Comparison of ENCODE assay signal across 8 cellular contexts in genomic region chr19:44305457-44305856, GRCh38. TPM values are rescaled to one million over a fixed set of nuclear protein-coding genes. Genes with fewer than 3 reads are reported as not detected.
DNase-seq lines count a peak whose midpoint lies in the region; ATAC-seq and TF ChIP-seq lines count a peak whose summit lies in the region.

No MANE protein-coding gene starts in this region.

- H3K4me3 ChIP-seq in SK-N-MC (peak overlapping the region; percentile 93), sigmoid colon (peak overlapping the region in 3 of 4 donors; percentile 77 to 84 (median 80))

- peak overlapping the region; percentile 80 for H3K4me2 ChIP-seq in H9 (ENCODE audit: insufficient read depth, insufficient read length, low read length)

- H3K36me3 ChIP-seq in SK-N-MC (ENCODE audit: insufficient read depth, low read length) (peaks cover 11% of the 10 kb centered on the region), sigmoid colon (peaks cover 0 to 19% (median 8%) of the 10 kb centered on the region in 4 donors)

- no peak overlapping the region for H2BK12ac ChIP-seq in H9 (ENCODE audit: insufficient read length, low read depth, low read length)

- peak overlapping the region; percentile 98 for H2AFZ ChIP-seq in H9 (ENCODE audit: low read length)

- no peaks in the 10 kb centered on the region for H3K79me1 ChIP-seq in H9 (ENCODE audit: insufficient read depth, low read depth, low read length, poor library complexity, severe bottlenecking)

- H3K4ac ChIP-seq in H9 (ENCODE audit: low read depth, low read length), result no peak overlapping the region

- no peaks in the 10 kb centered on the region for H3K79me2 ChIP-seq in H9 (ENCODE audit: insufficient read depth, low read length)

- TF ChIP-seq EP300 in sigmoid colon (IDR thresholded peaks at IDR 0.05), result no peak

- no peak for DNase-seq in H9
- DNase-seq in SK-N-MC (ENCODE audit: low read depth, low spot score), result no peak
- peak; percentile 1 for DNase-seq in globus pallidus (ENCODE audit: low spot score)
- no peak for DNase-seq in sigmoid colon
- DNase-seq in SK-N-DZ (ENCODE audit: low spot score), result no peak
- no peak for DNase-seq in LoVo (ENCODE audit: low spot score)

- H4K91ac ChIP-seq in H9 (ENCODE audit: insufficient read length, low read depth, low read length), result no peak overlapping the region

- H3K9ac ChIP-seq in H9 (ENCODE audit: extremely low read depth, insufficient read length, low read length), result no peak overlapping the region
- peak overlapping the region; percentile 2 for H3K9ac ChIP-seq in SK-N-MC (ENCODE audit: insufficient read length)

- no CpG with 5 or more reads among the region's 4 CpGs for WGBS in H9 (ENCODE audit: extremely low coverage, insufficient read length, low lambda C conversion rate)
- WGBS in sigmoid colon, 2 donors, result 85 to 95% methylated on average over 4 of the region's 4 CpGs

- H2BK20ac ChIP-seq in H9 (ENCODE audit: low read depth, low read length, poor library complexity, severe bottlenecking), result no peak overlapping the region

- H4K8ac ChIP-seq in H9 (replicated peaks; ENCODE audit: insufficient read length, low read depth, low read length), result no peak overlapping the region

- no peak overlapping the region for H3T11ph ChIP-seq in H9 (ENCODE audit: low read length)

- no peak overlapping the region for H3K23ac ChIP-seq in H9 (ENCODE audit: insufficient read length, low read depth, low read length)

- H3K27ac ChIP-seq in H9 (ENCODE audit: insufficient read length, low read depth, low read length) (no peak overlapping the region), SK-N-MC (no peak overlapping the region), sigmoid colon (peak overlapping the region in 3 of 4 donors; percentile 89)

- H2BK120ac ChIP-seq in H9 (ENCODE audit: low read depth, low read length, poor library complexity, severe bottlenecking), result no peak overlapping the region

- H3K23me2 ChIP-seq in H9 (ENCODE audit: insufficient read length, low read depth, low read length, poor library complexity, severe bottlenecking), result peaks cover 3% of the 10 kb centered on the region

- peak overlapping the region; percentile 82 to 89; a peak in 4 of 5 replicates for H3K4me3 Mint-ChIP-seq in H9

- H3K27ac Mint-ChIP-seq in H9, result no peak overlapping the region

- H3K4me1 ChIP-seq in H9 (ENCODE audit: insufficient read depth, low read length) (no peaks in the 10 kb centered on the region), sigmoid colon (peaks cover 0 to 12% (median 10%) of the 10 kb centered on the region in 4 donors)

- H2AK5ac ChIP-seq in H9 (ENCODE audit: insufficient read length, low read length), result no peak overlapping the region

- no peak overlapping the region for H2BK5ac ChIP-seq in H9 (ENCODE audit: insufficient read length, low read length)

- no peaks in the 10 kb centered on the region for H4K20me1 ChIP-seq in H9 (ENCODE audit: control insufficient read depth, insufficient read depth, insufficient read length)

- intact Hi-C loops in sigmoid colon (cut with DNase I), result loop anchor here (2.0 kb wide), 3 partner anchors 51 to 193 kb away; partner anchors contain the start of genes ZNF112, ZNF225 and ZNF227

- TF ChIP-seq POLR2A in sigmoid colon (IDR thresholded peaks at IDR 0.05), result no peak

- H3K14ac ChIP-seq in H9 (ENCODE audit: insufficient read depth, low read length), result no peak overlapping the region

- no peaks in the 10 kb centered on the region for H3K9me3 ChIP-seq in H9 (ENCODE audit: control insufficient read depth, low read depth, low read length)
- no peaks in the 10 kb centered on the region for H3K9me3 ChIP-seq in SK-N-MC (ENCODE audit: low read depth, low read length)
- H3K9me3 ChIP-seq in sigmoid colon, result peaks cover 0 to 7% (median 0%) of the 10 kb centered on the region in 4 donors

- H3K18ac ChIP-seq in H9 (ENCODE audit: insufficient read length, low read depth, low read length), result no peak overlapping the region

- peaks cover 28 to 31% of the 10 kb centered on the region in 2 experiments for H3K9me3 Mint-ChIP-seq in H9

- no peak overlapping the region for H4K5ac ChIP-seq in H9 (ENCODE audit: insufficient read length, low read depth, low read length)

- TF ChIP-seq CTCF in H9 (conservative IDR thresholded peaks at IDR 0.05) (no peak), sigmoid colon (IDR thresholded peaks at IDR 0.05) (no peak)

- peaks cover 5 to 7% (median 6%) of the 10 kb centered on the region in 3 experiments; a peak in 6 of 7 replicates for H3K36me3 Mint-ChIP-seq in H9 (ENCODE audit: insufficient read depth in 1 of 3, low read depth in 3 of 3)

- H3K4me1 Mint-ChIP-seq in H9, result peaks cover 0 to 11% of the 10 kb centered on the region in 2 experiments; a peak in 3 of 4 replicates

- H2BK15ac ChIP-seq in H9 (ENCODE audit: low read depth, low read length), result no peak overlapping the region

- peaks cover 7% of the 10 kb centered on the region for H3K27me3 Mint-ChIP-seq in H9 (ENCODE audit: low read depth)

- H3K56ac ChIP-seq in H9 (ENCODE audit: insufficient read length, low read depth, low read length), result no peak overlapping the region

- H3K27me3 ChIP-seq in H9 (ENCODE audit: insufficient read depth, low read length) (no peaks in the 10 kb centered on the region), sigmoid colon (no peaks in the 10 kb centered on the region)

- ATAC-seq in HG02884 (IDR thresholded peaks at IDR 0.05; ENCODE audit: unreplicated experiment) (no peak), HG03354 (IDR thresholded peaks at IDR 0.05; ENCODE audit: poor library complexity, severe bottlenecking, unreplicated experiment) (no peak)

RNA-seq across cellular contexts. Expression of gene ZNF235, which starts 0.6 kb away (rescaled TPM):
- 5.4 and 6.6 TPM in 2 replicates for total RNA-seq in H9 (2021)
- 10 to 100 TPM in 2 of 4 donors, 1 to 10 TPM in 2; 5.8 to 12.7 (median 9.0) TPM for total RNA-seq in sigmoid colon
- polyA plus RNA-seq in sigmoid colon, result 1 to 10 TPM; 1.2 to 2.9 (median 1.8) TPM
- polyA plus RNA-seq in SK-N-DZ (2014; cell fraction: cytosol; rRNA removed), result 4.7 and 4.8 TPM in 2 replicates
- 7.8 and 8.4 TPM in 2 replicates for polyA plus RNA-seq in SK-N-DZ (2014; cell fraction: nucleus; rRNA removed)

RNA-seq across cellular contexts. Expression of gene ZNF233, which starts 45.8 kb away (rescaled TPM):
- total RNA-seq in H9 (2021), result 1.9 and 2.5 TPM in 2 replicates
- 1 to 10 TPM; 2.8 to 7.5 (median 3.5) TPM for total RNA-seq in sigmoid colon
- 1 to 10 TPM in 1 of 3 donors, under 1 TPM in 2; 0.46 to 1.2 (median 0.60) TPM for polyA plus RNA-seq in sigmoid colon
- 0.23 and 0.85 TPM in 2 replicates for polyA plus RNA-seq in SK-N-DZ (2014; cell fraction: cytosol; rRNA removed)
- polyA plus RNA-seq in SK-N-DZ (2014; cell fraction: nucleus; rRNA removed), result 0.58 and 1.2 TPM in 2 replicates

RNA-seq across cellular contexts. Expression of gene ZNF112, which starts 51.0 kb away (rescaled TPM):
- total RNA-seq in H9 (2021), result 3.3 and 4.2 TPM in 2 replicates
- total RNA-seq in sigmoid colon, result 1 to 10 TPM; 3.3 to 8.9 (median 4.7) TPM
- polyA plus RNA-seq in sigmoid colon, result 1 to 10 TPM in 2 of 3 donors, under 1 TPM in 1; 0.69 to 1.3 (median 1.2) TPM
- 8.2 and 12.2 TPM in 2 replicates for polyA plus RNA-seq in SK-N-DZ (2014; cell fraction: cytosol; rRNA removed)
- 15.9 and 26.2 TPM in 2 replicates for polyA plus RNA-seq in SK-N-DZ (2014; cell fraction: nucleus; rRNA removed)

Comparison
In these comparisons a context has a peak if more than half of its experiments do, and no peak if none do; other contexts are left out.
1. H3K27ac ChIP-seq: peak in sigmoid colon (3 of 4); none in H9 (single experiment) and SK-N-MC (single experiment).